In genomic region chr5:132886064-132886823, GRCh38 we compare ENCODE assay signal across 20 cellular contexts. TPM values are rescaled to one million over a fixed set of nuclear protein-coding genes. Genes with fewer than 3 reads are reported as not detected.
DNase-seq lines count a peak whose midpoint lies in the region; ATAC-seq lines count a peak whose summit lies in the region.
"Had no signal": no experiment of that assay in that cellular context is flagged by ENCODE, and none has a peak within 500 bp of the region (broad histone marks: within the 10 kb centered on the region; RNA-seq: fewer than 3 reads in every experiment).

No MANE protein-coding gene starts in this region.

- no peaks in the 10 kb centered on the region for H3K79me2 ChIP-seq in Karpas-422 (ENCODE audit: low read length)

- H2AFZ ChIP-seq in Karpas-422 (ENCODE audit: low read length), result no peak overlapping the region

- H3K27ac Mint-ChIP-seq in stimulated activated memory B cell treated with anti-CD40 and anti-IgM and Interleukin-4, amounts not matched to agents 10 μg/mL and 1 μg/mL and 100 μg/mL, for 72 hours, result peak overlapping the region; percentile 61
- H3K27ac Mint-ChIP-seq: activated T-helper 2 cell treated with anti-CD3 and anti-CD28 coated beads, Interferon-gamma antibody, Interleukin-2, Interleukin-4, amounts not matched to agents 10 μg/mL and 5 μg/mL and 100 μg/mL, durations not matched to agents 14 hours and 24 hours and 36 hours had no signal

- peaks cover 37% of the 10 kb centered on the region; the same call in 1 of the 2 replicates for H3K36me3 ChIP-seq in Karpas-422 (ENCODE audit: insufficient read depth, low read length)

- no peaks in the 10 kb centered on the region for H3K27me3 ChIP-seq in Karpas-422 (ENCODE audit: low read length)
- H3K27me3 ChIP-seq: adrenal gland, esophagus squamous epithelium, tibial artery had no signal

- peaks cover 30% of the 10 kb centered on the region for H3K4me1 ChIP-seq in Karpas-422 (ENCODE audit: low read length)
- H3K4me1 ChIP-seq: esophagus squamous epithelium, tibial artery had no signal

- DNase-seq in Karpas-422 (peak; percentile 80), left lobe of liver (ENCODE audit: low spot score) (no peak)
- no peak for DNase-seq in effector CD4-positive, alpha-beta T cell
- DNase-seq in activated T-cell treated with anti-CD3 and anti-CD28 coated beads, Interleukin-2, amount 50 U/mL, for 1 hour, result no peak
- DNase-seq: adrenal gland; Calu3; esophagus squamous epithelium; H9; left ventricle myocardium superior; NCI-H146; NCI-H345; SK-N-SH; stimulated activated naive CD4-positive, alpha-beta T cell; T-helper 9 cell; tibial artery had no signal

- peak overlapping the region; percentile 16; the same call in 1 of the 2 replicates for H3K4me3 ChIP-seq in Karpas-422 (ENCODE audit: low read length)
- H3K4me3 ChIP-seq: adrenal gland, esophagus squamous epithelium, tibial artery had no signal

- H3K36me3 Mint-ChIP-seq in stimulated activated memory B cell treated with anti-CD40 and anti-IgM and Interleukin-4, amounts not matched to agents 10 μg/mL and 1 μg/mL and 100 μg/mL, for 72 hours, result peaks cover 40% of the 10 kb centered on the region

- no peaks in the 10 kb centered on the region for H3K9me2 ChIP-seq in Karpas-422 (replicated peaks; ENCODE audit: insufficient read depth, low read length)
- H3K9me2 ChIP-seq: SK-N-SH had no signal

- no peaks in the 10 kb centered on the region for H3K27me3 Mint-ChIP-seq in stimulated activated memory B cell treated with anti-CD40 and anti-IgM and Interleukin-4, amounts not matched to agents 10 μg/mL and 1 μg/mL and 100 μg/mL, for 72 hours

- H3K4me3 Mint-ChIP-seq in stimulated activated memory B cell treated with anti-CD40 and anti-IgM and Interleukin-4, amounts not matched to agents 10 μg/mL and 1 μg/mL and 100 μg/mL, for 72 hours, result no peak overlapping the region
- H3K4me3 Mint-ChIP-seq: H9 had no signal

- ATAC-seq in left lobe of liver, result peak; percentile 38
- ATAC-seq in stimulated activated memory B cell treated with anti-CD40 and anti-IgM and Interleukin-4, amounts not matched to agents 10 μg/mL and 1 μg/mL and 100 μg/mL, for 72 hours, result no peak
- ATAC-seq in GM21619 (IDR thresholded peaks at IDR 0.05; ENCODE audit: unreplicated experiment), result no peak
- ATAC-seq: left ventricle myocardium superior, sciatic nerve had no signal

- no peaks in the 10 kb centered on the region for H4K20me1 ChIP-seq in Karpas-422 (ENCODE audit: insufficient read depth, low read depth, low read length)

- H3K9me3 Mint-ChIP-seq in stimulated activated memory B cell treated with anti-CD40 and anti-IgM and Interleukin-4, amounts not matched to agents 10 μg/mL and 1 μg/mL and 100 μg/mL, for 72 hours, result no peaks in the 10 kb centered on the region
- H3K9me3 Mint-ChIP-seq: activated T-helper 2 cell treated with anti-CD3 and anti-CD28 coated beads, Interferon-gamma antibody, Interleukin-2, Interleukin-4, amounts not matched to agents 10 μg/mL and 5 μg/mL and 100 μg/mL, durations not matched to agents 14 hours and 24 hours and 36 hours; H9 had no signal

- H3K4me2 ChIP-seq in Karpas-422 (ENCODE audit: low read depth, low read length, poor library complexity, severe bottlenecking), result peak overlapping the region; percentile 44
- H3K4me2 ChIP-seq: SK-N-SH had no signal

- H3K9ac ChIP-seq in Karpas-422 (ENCODE audit: low read length), result no peak overlapping the region
- H3K9ac ChIP-seq: SK-N-SH had no signal

- no peak overlapping the region for H3K27ac ChIP-seq in Karpas-422 (ENCODE audit: low read length)
- H3K27ac ChIP-seq in angular gyrus (ENCODE audit: low read depth, low read length), result peak overlapping the region; percentile 60
- H3K27ac ChIP-seq: esophagus squamous epithelium, tibial artery had no signal

- H3K4me1 Mint-ChIP-seq in stimulated activated memory B cell treated with anti-CD40 and anti-IgM and Interleukin-4, amounts not matched to agents 10 μg/mL and 1 μg/mL and 100 μg/mL, for 72 hours, result peaks cover 16% of the 10 kb centered on the region

- H3K9me3 ChIP-seq in Karpas-422 (ENCODE audit: low read length), result no peaks in the 10 kb centered on the region
- H3K9me3 ChIP-seq: adrenal gland, esophagus squamous epithelium, SK-N-SH, tibial artery had no signal

RNA-seq across cellular contexts. Expression of gene LEAP2, which starts 12.8 kb away (rescaled TPM):
- 3.1 and 6.6 TPM in 2 replicates for total RNA-seq in Karpas-422 (2014; rRNA removed; shearing (Covaris generic); ENCODE audit: low replicate concordance)
- total RNA-seq in left lobe of liver, result 168 TPM

RNA-seq across cellular contexts. Expression of gene UQCRQ, which starts 19.8 kb away (rescaled TPM):
- 179 and 182 TPM in 2 replicates for total RNA-seq in Karpas-422 (2014; rRNA removed; shearing (Covaris generic); ENCODE audit: low replicate concordance)
- total RNA-seq in left lobe of liver, result 727 TPM

RNA-seq across cellular contexts. Expression of gene GDF9, which starts 20.0 kb away (rescaled TPM):
- 1.2 and 1.5 TPM in 2 replicates for total RNA-seq in Karpas-422 (2014; rRNA removed; shearing (Covaris generic); ENCODE audit: low replicate concordance)
- total RNA-seq in left lobe of liver, result 0.15 TPM
- total RNA-seq: activated T-helper 2 cell treated with anti-CD3 and anti-CD28 coated beads, Interferon-gamma antibody, Interleukin-2, Interleukin-4, amounts not matched to agents 10 μg/mL and 5 μg/mL and 100 μg/mL, durations not matched to agents 14 hours and 24 hours and 36 hours had no signal

RNA-seq across cellular contexts. Expression of gene SHROOM1, which starts 55.8 kb away (rescaled TPM):
- total RNA-seq in Karpas-422 (2014; rRNA removed; shearing (Covaris generic); ENCODE audit: low replicate concordance), result 1.6 and 1.8 TPM in 2 replicates
- 41.3 TPM for total RNA-seq in left lobe of liver

Comparison
In these comparisons a context has a peak if more than half of its experiments do, and no peak if none do; other contexts are left out.
1. RNA of gene LEAP2, which starts 12.8 kb away (total RNA-seq): 168 TPM in left lobe of liver (single experiment); 3.1 to 6.6 TPM in Karpas-422; every median in the first group is over 10 times any median in the second.